26 cellular contexts compared by ENCODE assay signal in genomic region chr11:70621241-70621640, GRCh38.
DNase-seq lines count a peak whose midpoint lies in the region; ATAC-seq, FAIRE-seq and TF ChIP-seq lines count a peak whose summit lies in the region.
"Had no signal": no experiment of that assay in that cellular context is flagged by ENCODE, and none has a peak within 500 bp of the region (broad histone marks: within the 10 kb centered on the region; RNA-seq: fewer than 3 reads in every experiment).

No MANE protein-coding gene starts in this region.

- H3K4me3 ChIP-seq in H1 (ENCODE audit: extremely low read depth in 1 of 4, insufficient read depth in 2 of 4, low read depth in 3 of 4, low read length in 4 of 4), result no peak overlapping the region
- H3K4me3 ChIP-seq in osteoblast (ENCODE audit: insufficient read depth, low read length), result no peak overlapping the region
- H3K4me3 ChIP-seq: BLaER1, GM12878 had no signal

- H2AFZ ChIP-seq in H1 (ENCODE audit: low read length), result no peak overlapping the region
- no peak overlapping the region for H2AFZ ChIP-seq in osteoblast (ENCODE audit: low read length)

- 0 out of 2 replicates have a peak, but pooled peaks cover 5% of the 10 kb centered on the region for H3K23me2 ChIP-seq in H1 (ENCODE audit: low read depth, low read length)

- intact Hi-C loops in Right ventricle myocardium superior (cut with DNase I) (no loop called here), left cardiac atrium (cut with DNase I) (no loop called here)

- TF ChIP-seq EP300 in H1 (IDR thresholded peaks at IDR 0.05; ENCODE audit: borderline replicate concordance in 1 of 2, low read depth in 2 of 2, low read length in 2 of 2), result no peak

- peak; percentile 18 for DNase-seq in Right ventricle myocardium superior
- DNase-seq in left cardiac atrium, result no peak
- no peak for DNase-seq in H1 (ENCODE audit: low read depth in 1 of 2, low spot score in 2 of 2)
- peak; percentile 62 for DNase-seq in osteoblast (ENCODE audit: insufficient read length, low spot score, missing footprints)
- no peak for DNase-seq in SKM-1 treated with dmso at 0.1 percent for 144 hours (lab: John Stamatoyannopoulos, UW; ENCODE audit: unreplicated experiment)
- DNase-seq: 8988T; ACHN; BE2C; C1 segment of cervical spinal cord; CD4-positive, alpha-beta memory T cell; CD4-positive, CD25-positive, alpha-beta regulatory T cell; CD8-positive, alpha-beta memory T cell; COR-L47; DMS153; DMS53; DMS79; DND-41; EL; GDM1 had no signal

- no peaks in the 10 kb centered on the region for H3K27me3 ChIP-seq in H1 (replicated peaks in 1 of 4; ENCODE audit: control insufficient read depth in 3 of 4, extremely low read depth in 1 of 4, insufficient read depth in 3 of 4, low read length in 3 of 4)
- no peaks in the 10 kb centered on the region for H3K27me3 ChIP-seq in osteoblast (ENCODE audit: insufficient read depth, low read length)
- H3K27me3 ChIP-seq: BE2C, BLaER1 had no signal

- H2BK120ac ChIP-seq in H1 (replicated peaks; ENCODE audit: low read depth, low read length), result no peak overlapping the region

- no peak overlapping the region for H3K23ac ChIP-seq in H1 (ENCODE audit: insufficient read length)

- H2BK15ac ChIP-seq in H1 (ENCODE audit: low read length), result no peak overlapping the region

- H3K36me3 Mint-ChIP-seq in stimulated activated memory B cell treated with anti-CD40 and anti-IgM and Interleukin-4, amounts not matched to agents 10 μg/mL and 1 μg/mL and 100 μg/mL, for 72 hours, result no peaks in the 10 kb centered on the region
- H3K36me3 Mint-ChIP-seq: CD14-positive monocyte; CD4-positive, alpha-beta memory T cell; CD4-positive, CD25-positive, alpha-beta regulatory T cell; CD8-positive, alpha-beta memory T cell had no signal

- 91% methylated on average over 6 of the region's 6 CpGs; no CpG with 5 or more reads in 1 of the 2 experiments for WGBS in H1 (ENCODE audit: extremely low coverage in 1 of 2, insufficient coverage in 1 of 2, insufficient read length in 1 of 2, insufficient replicate concordance in 2 of 2, low coverage in 1 of 2, low lambda C conversion rate in 2 of 2, missing lambda C conversion rate in 1 of 2), 2 experiments

- H3K4ac ChIP-seq in H1 (replicated peaks; ENCODE audit: insufficient read length, low read depth, low read length), result no peak overlapping the region

- H3K36me3 ChIP-seq in H1 (ENCODE audit: control insufficient read depth in 2 of 4, insufficient read depth in 4 of 4, low read length in 3 of 4) (no peaks in the 10 kb centered on the region; a peak in 1 of 8 replicates), osteoblast (ENCODE audit: insufficient read depth, low read length) (no peaks in the 10 kb centered on the region)
- H3K36me3 ChIP-seq: BE2C, BLaER1 had no signal

- no peaks in the 10 kb centered on the region for H3K4me1 Mint-ChIP-seq in stimulated activated memory B cell treated with anti-CD40 and anti-IgM and Interleukin-4, amounts not matched to agents 10 μg/mL and 1 μg/mL and 100 μg/mL, for 72 hours
- H3K4me1 Mint-ChIP-seq: CD14-positive monocyte; CD4-positive, alpha-beta memory T cell; CD4-positive, CD25-positive, alpha-beta regulatory T cell; CD8-positive, alpha-beta memory T cell had no signal

- H3K4me3 Mint-ChIP-seq in stimulated activated memory B cell treated with anti-CD40 and anti-IgM and Interleukin-4, amounts not matched to agents 10 μg/mL and 1 μg/mL and 100 μg/mL, for 72 hours, result no peak overlapping the region
- H3K4me3 Mint-ChIP-seq: CD14-positive monocyte; CD4-positive, alpha-beta memory T cell; CD4-positive, CD25-positive, alpha-beta regulatory T cell; CD8-positive, alpha-beta memory T cell had no signal

- H3K27ac Mint-ChIP-seq in stimulated activated memory B cell treated with anti-CD40 and anti-IgM and Interleukin-4, amounts not matched to agents 10 μg/mL and 1 μg/mL and 100 μg/mL, for 72 hours, result no peak overlapping the region
- H3K27ac Mint-ChIP-seq: CD14-positive monocyte; CD4-positive, alpha-beta memory T cell; CD4-positive, CD25-positive, alpha-beta regulatory T cell; CD8-positive, alpha-beta memory T cell had no signal

- H3K79me1 ChIP-seq in H1 (ENCODE audit: low read depth, low read length), result peaks cover 3% of the 10 kb centered on the region

- no peak overlapping the region for H2BK20ac ChIP-seq in H1 (ENCODE audit: low read length)

- H2AK5ac ChIP-seq in H1 (ENCODE audit: low read depth, low read length), result no peak overlapping the region

- peaks cover 2 to 6% of the 10 kb centered on the region in 2 experiments for H4K20me1 ChIP-seq in H1 (replicated peaks in 1 of 2; ENCODE audit: control insufficient read depth in 1 of 2, insufficient read depth in 2 of 2, low read length in 2 of 2)
- no peaks in the 10 kb centered on the region for H4K20me1 ChIP-seq in osteoblast (ENCODE audit: insufficient read depth, low read length)
- H4K20me1 ChIP-seq: BLaER1 had no signal

- H3K14ac ChIP-seq in H1 (ENCODE audit: insufficient read length), result no peak overlapping the region

- H4K91ac ChIP-seq in H1 (replicated peaks; ENCODE audit: insufficient read length, low read length), result no peak overlapping the region

- ATAC-seq in Right ventricle myocardium superior (ENCODE audit: poor library complexity) (no peak), left cardiac atrium (no peak)
- no peak for ATAC-seq in stimulated activated memory B cell treated with anti-CD40 and anti-IgM and Interleukin-4, amounts not matched to agents 10 μg/mL and 1 μg/mL and 100 μg/mL, for 72 hours
- ATAC-seq: GM12878 had no signal

- H4K8ac ChIP-seq in H1 (ENCODE audit: extremely low read depth, insufficient read depth, low read length), result no peak overlapping the region

- CTCF ChIA-PET in H1 (lab: Charles Lee; ENCODE audit: partially characterized antibody), result interaction anchor here (0.8 to 1.7 kb wide), 2 partner anchors 13 to 143 kb away, joined by 3 to 6 read pairs; no protein-coding TSS in a partner anchor

- FAIRE-seq in H1 (lab: Jason Lieb, UNC), result no peak
- FAIRE-seq: A204.1, GM12878, GM12892, GM18507 had no signal

- H3K27me3 Mint-ChIP-seq in stimulated activated memory B cell treated with anti-CD40 and anti-IgM and Interleukin-4, amounts not matched to agents 10 μg/mL and 1 μg/mL and 100 μg/mL, for 72 hours, result no peaks in the 10 kb centered on the region
- H3K27me3 Mint-ChIP-seq: CD4-positive, CD25-positive, alpha-beta regulatory T cell had no signal

- H3K56ac ChIP-seq in H1 (replicated peaks; ENCODE audit: insufficient read length, low read depth, low read length), result no peak overlapping the region

- H2BK5ac ChIP-seq in H1 (ENCODE audit: low read depth, low read length), result peak overlapping the region; percentile 24; the same call in 1 of the 2 replicates

- POLR2A ChIA-PET in H1 (lab: Charles Lee; ENCODE audit: partially characterized antibody), result no interaction called here

- H2BK12ac ChIP-seq in H1 (ENCODE audit: low read depth, low read length), result no peak overlapping the region

- no peak overlapping the region for H4K5ac ChIP-seq in H1 (ENCODE audit: insufficient read length, low read depth, low read length)

- no peak overlapping the region for H3K4me2 ChIP-seq in H1 (ENCODE audit: insufficient read depth in 1 of 2, low read depth in 2 of 2, low read length in 2 of 2)
- H3K4me2 ChIP-seq in osteoblast (ENCODE audit: insufficient read depth, low read length), result no peak overlapping the region
- H3K4me2 ChIP-seq: BLaER1 had no signal

- H3K9ac ChIP-seq in H1 (replicated peaks in 1 of 4; ENCODE audit: extremely low read depth in 1 of 4, low read depth in 3 of 4, low read length in 3 of 4), result no peak overlapping the region
- H3K9ac ChIP-seq: BLaER1 had no signal

- H3K79me2 ChIP-seq in H1 (ENCODE audit: control insufficient read depth in 1 of 2, insufficient read depth in 2 of 2, low read length in 2 of 2) (peaks cover 2 to 10% of the 10 kb centered on the region in 2 experiments; a peak in 3 of 4 replicates), osteoblast (ENCODE audit: insufficient read depth, low read length) (no peaks in the 10 kb centered on the region)

- no peak overlapping the region for H3K18ac ChIP-seq in H1 (ENCODE audit: extremely low read depth, low read length)

- 0 out of 4 replicates have a peak, but pooled peaks cover 0 to 5% of the 10 kb centered on the region in 2 experiments for H3K9me3 ChIP-seq in H1 (ENCODE audit: insufficient read depth in 2 of 2, low read depth in 1 of 2, low read length in 1 of 2)
- H3K9me3 ChIP-seq in osteoblast (ENCODE audit: low read depth, low read length), result no peaks in the 10 kb centered on the region
- H3K9me3 ChIP-seq: BE2C had no signal

- H3K9me3 Mint-ChIP-seq in stimulated activated memory B cell treated with anti-CD40 and anti-IgM and Interleukin-4, amounts not matched to agents 10 μg/mL and 1 μg/mL and 100 μg/mL, for 72 hours, result no peaks in the 10 kb centered on the region

- H3K4me1 ChIP-seq in H1 (replicated peaks in 1 of 4; ENCODE audit: control insufficient read depth in 3 of 4, insufficient read depth in 4 of 4, low read length in 3 of 4) (peaks cover 0 to 4% (median under 1%) of the 10 kb centered on the region in 4 experiments; a peak in 4 of 7 replicates), osteoblast (ENCODE audit: insufficient read depth, low read length) (no peaks in the 10 kb centered on the region)
- H3K4me1 ChIP-seq: BE2C had no signal

- TF ChIP-seq RAD21 in H1 (IDR thresholded peaks at IDR 0.05 in 1 of 2, conservative IDR thresholded peaks at IDR 0.05 in 1 of 2; ENCODE audit: low read depth in 2 of 2, low read length in 2 of 2), result no peak

- H3K27ac ChIP-seq in H1 (ENCODE audit: low read depth, low read length), result no peak overlapping the region
- H3K27ac ChIP-seq in osteoblast (ENCODE audit: low read depth, low read length), result no peak overlapping the region
- H3K27ac ChIP-seq: BLaER1 had no signal

- no peak for TF ChIP-seq POLR2A in H1 (IDR thresholded peaks at IDR 0.05; ENCODE audit: control extremely low read depth in 1 of 2, low read depth in 2 of 2, low read length in 2 of 2)

- no peak for TF ChIP-seq CTCF in H1 (IDR thresholded peaks at IDR 0.05; ENCODE audit: control extremely low read depth in 1 of 3, insufficient read depth in 1 of 3, low read depth in 1 of 3, low read length in 3 of 3)
- no peak for TF ChIP-seq CTCF in osteoblast (IDR thresholded peaks at IDR 0.05; ENCODE audit: extremely low read depth, low read depth, low read length)

TF ChIP-seq in H1, 55 proteins besides CTCF, POLR2A, EP300 and RAD21:
- no peak for TF ChIP-seq SP2 (IDR thresholded peaks at IDR 0.05; ENCODE audit: low read length)
- TF ChIP-seq BCL11A (IDR thresholded peaks at IDR 0.05; ENCODE audit: low read depth in 2 of 2, low read length in 2 of 2), result no peak
- TF ChIP-seq CBX5 (IDR thresholded peaks at IDR 0.05; ENCODE audit: low read depth, low read length), result no peak
- TF ChIP-seq CHD2 (IDR thresholded peaks at IDR 0.05; ENCODE audit: low read length), result no peak
- TF ChIP-seq KDM1A (IDR thresholded peaks at IDR 0.05; ENCODE audit: borderline replicate concordance, low read length), result no peak
- no peak for TF ChIP-seq EGR1 (IDR thresholded peaks at IDR 0.05; ENCODE audit: borderline replicate concordance, low read depth, low read length)
- TF ChIP-seq ASH2L (IDR thresholded peaks at IDR 0.05; ENCODE audit: low read length), result no peak
- no peak for TF ChIP-seq CBX8 (IDR thresholded peaks at IDR 0.05; ENCODE audit: borderline replicate concordance, low read depth, low read length)
- no peak for TF ChIP-seq CHD1 (IDR thresholded peaks at IDR 0.05; ENCODE audit: low read depth, low read length)
- no peak for TF ChIP-seq TEAD4 (IDR thresholded peaks at IDR 0.05; ENCODE audit: low read depth, low read length)

Comparison
In these comparisons a context has a peak if more than half of its experiments do, and no peak if none do; other contexts are left out.
1. DNase-seq: peak in Right ventricle myocardium superior (single experiment) and osteoblast (single experiment); none in left cardiac atrium (single experiment), H1 (0 of 2) and SKM-1 treated with dmso at 0.1 percent for 144 hours (single experiment).